Comparison of ENCODE assay signal across 8 cellular contexts in genomic region chr3:141797167-141797773, GRCh38. TPM values are rescaled to one million over a fixed set of nuclear protein-coding genes. Genes with fewer than 3 reads are reported as not detected.
A peak's percentile ranks its signal among the peaks of the same experiment; 100 is the strongest.
DNase-seq lines count a peak whose midpoint lies in the region; ATAC-seq, FAIRE-seq and TF ChIP-seq lines count a peak whose summit lies in the region.

No MANE protein-coding gene starts in this region.

- H3K4me3 ChIP-seq in fibroblast of lung (replicated peaks in 1 of 4; ENCODE audit: control extremely low read depth in 1 of 4, insufficient read depth in 1 of 4, low read depth in 3 of 4, low read length in 4 of 4), result peak overlapping the region; percentile 24 to 40 (median 30)
- peak overlapping the region; percentile 70 for H3K4me3 ChIP-seq in thymus (ENCODE audit: low read length)

- peak overlapping the region; percentile 54 for H3K9ac ChIP-seq in fibroblast of lung (ENCODE audit: insufficient read depth, low read length)

- no peaks in the 10 kb centered on the region for H3K9me3 ChIP-seq in fibroblast of lung (ENCODE audit: control insufficient read depth, insufficient read depth, low read depth, low read length)
- no peaks in the 10 kb centered on the region for H3K9me3 ChIP-seq in thymus (ENCODE audit: control insufficient read depth)

- WGBS in thymus, result 3% methylated on average over 41 of the region's 41 CpGs

- peak; percentile 9 for ATAC-seq in HG03457 (IDR thresholded peaks at IDR 0.05; ENCODE audit: unreplicated experiment)

- H3K27me3 ChIP-seq in fibroblast of lung (ENCODE audit: control insufficient read depth, insufficient read depth, low read length) (no peaks in the 10 kb centered on the region), thymus (ENCODE audit: control insufficient read depth, insufficient read depth) (no peaks in the 10 kb centered on the region)

- peak overlapping the region; percentile 70 for H3K4me2 ChIP-seq in fibroblast of lung (ENCODE audit: extremely low read depth, insufficient read depth, low read length)

- H2AFZ ChIP-seq in fibroblast of lung (ENCODE audit: low read length), result peak overlapping the region; percentile 95

- no peak for TF ChIP-seq CTCF in fibroblast of lung (conservative IDR thresholded peaks at IDR 0.05 in 1 of 2, IDR thresholded peaks at IDR 0.05 in 1 of 2; ENCODE audit: low read depth in 1 of 2, low read length in 2 of 2)

- no peaks in the 10 kb centered on the region for H3K36me3 ChIP-seq in fibroblast of lung (ENCODE audit: control insufficient read depth, insufficient read depth, low read length)
- H3K36me3 ChIP-seq in thymus (ENCODE audit: control insufficient read depth, insufficient read depth), result no peaks in the 10 kb centered on the region

- DNase-seq in GF-D8 (lab: John Stamatoyannopoulos, UW) (peak; percentile 43), fibroblast of lung (ENCODE audit: low read depth in 2 of 2) (peak; percentile 31 to 46), myocyte (ENCODE audit: low read depth) (peak; percentile 84), HTR-8/SVneo (ENCODE audit: insufficient read length, low spot score) (no peak), NCI-H2081 (lab: John Stamatoyannopoulos, UW) (no peak)
- DNase-seq in activated T-cell treated with anti-CD3 and anti-CD28 coated beads, Interleukin-2, amount 50 U/mL, for 1 hour, result peak; percentile 52

- no peaks in the 10 kb centered on the region for H4K20me1 ChIP-seq in fibroblast of lung (ENCODE audit: control insufficient read depth, extremely low read depth, insufficient read depth, low read length)

- peak overlapping the region; percentile 55 for H3K27ac ChIP-seq in fibroblast of lung (ENCODE audit: insufficient read depth, low read length)
- H3K27ac ChIP-seq in thymus (ENCODE audit: low read depth), result peak overlapping the region; percentile 98

- H3K79me2 ChIP-seq in fibroblast of lung (ENCODE audit: control insufficient read depth, insufficient read depth, low read length), result no peaks in the 10 kb centered on the region

- H3K4me1 ChIP-seq in fibroblast of lung (ENCODE audit: control insufficient read depth, extremely low read depth, insufficient read depth, low read length), result peaks cover 4% of the 10 kb centered on the region
- peaks cover 45% of the 10 kb centered on the region for H3K4me1 ChIP-seq in thymus (ENCODE audit: control insufficient read depth, insufficient read depth, low read length)

- no peak for FAIRE-seq in HTR-8/SVneo (lab: Jason Lieb, UNC)

RNA-seq across cellular contexts. Expression of gene GRK7, which starts 34.1 kb away (rescaled TPM):
- total RNA-seq in fibroblast of lung (under 0.01 TPM in 1 of 2 replicates, not detected in the other), myocyte (0.05 and 0.08 TPM in 2 replicates)
- polyA plus RNA-seq in fibroblast of lung (not detected in 2 replicates), thymus (0.14 TPM)
- polyA plus RNA-seq in fibroblast of lung (2012), result not detected in 2 replicates
- polyA minus RNA-seq in fibroblast of lung (ENCODE audit: low replicate concordance), result not detected in 2 replicates
- polyA plus RNA-seq in myocyte (2012), result not detected

RNA-seq across cellular contexts. Expression of gene RNF7, which starts 59.2 kb away (rescaled TPM):
- total RNA-seq in fibroblast of lung (27.2 and 38.6 TPM in 2 replicates), myocyte (139 and 146 TPM in 2 replicates)
- polyA plus RNA-seq in fibroblast of lung (102 and 123 TPM in 2 replicates), thymus (157 TPM)
- polyA plus RNA-seq in fibroblast of lung (2012), result 105 and 126 TPM in 2 replicates
- polyA minus RNA-seq in fibroblast of lung (ENCODE audit: low replicate concordance), result 8.2 and 18.6 TPM in 2 replicates
- polyA plus RNA-seq in myocyte (2012), result 155 TPM

Comparison
In these comparisons a context has a peak if more than half of its experiments do, and no peak if none do; other contexts are left out.
1. DNase-seq: peak in GF-D8 (single experiment), activated T-cell treated with anti-CD3 and anti-CD28 coated beads, Interleukin-2, amount 50 U/mL, for 1 hour (single experiment), fibroblast of lung (2 of 2) and myocyte (single experiment); none in HTR-8/SVneo (single experiment) and NCI-H2081 (0 of 2).